Comparison of ENCODE assay signal across 9 cellular contexts in the genomic region with DNA sequence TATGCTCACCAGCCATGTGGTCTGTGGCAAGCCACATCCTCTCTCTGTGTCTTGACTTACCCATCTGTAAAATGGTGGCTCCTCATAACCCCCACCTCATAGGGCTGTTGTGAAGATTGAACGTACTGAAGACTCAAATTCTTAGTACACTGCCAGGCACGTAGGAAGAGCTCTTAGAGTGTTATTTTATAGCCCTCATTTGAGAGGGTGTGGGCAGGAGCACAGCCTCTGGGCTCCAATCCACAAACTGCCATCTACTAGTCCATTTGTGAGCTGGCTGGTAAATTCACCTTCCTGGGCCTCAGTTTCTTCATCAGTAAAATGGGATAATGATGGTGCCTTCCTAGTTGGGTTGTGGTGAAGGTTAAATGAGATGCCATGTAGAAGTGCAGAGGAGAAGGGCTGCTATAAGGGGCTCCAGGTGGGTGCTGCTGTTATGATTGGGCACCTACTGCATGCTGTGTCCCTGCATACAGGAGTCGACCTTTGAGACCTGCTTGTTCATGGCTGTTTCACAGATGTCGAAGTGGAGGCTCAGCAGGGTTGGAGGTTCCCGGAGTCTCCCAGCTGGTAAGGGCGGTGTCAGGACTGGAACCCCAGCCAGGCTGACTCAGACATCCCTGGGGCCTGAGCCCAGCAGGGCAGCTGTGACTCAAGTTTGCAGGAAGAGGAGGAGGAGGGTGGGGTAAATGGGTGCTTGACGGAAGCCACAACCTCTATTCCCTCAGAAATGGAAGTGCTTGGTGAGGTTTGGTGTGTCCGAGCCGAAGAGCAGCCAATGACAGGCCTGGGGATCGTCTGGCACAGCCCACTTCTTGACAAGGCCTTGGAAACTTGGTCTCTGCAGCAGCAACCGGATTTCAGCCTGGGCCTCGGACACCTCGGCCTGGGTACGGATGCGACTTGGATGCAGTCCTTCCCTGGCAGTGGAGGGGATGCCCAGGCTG. TPM values are rescaled to one million over a fixed set of nuclear protein-coding genes. Genes with fewer than 3 reads are reported as not detected.
DNase-seq lines count a peak whose midpoint lies in the region; ATAC-seq and TF ChIP-seq lines count a peak whose summit lies in the region.
"Not testable (repeated sequence)": the region's sequence is repeated elsewhere in the genome, so short reads cannot be mapped to it uniquely, and the experiment has no call there.
"Had no signal": no experiment of that assay in that cellular context is flagged by ENCODE, and none has a peak within 500 bp of the region (broad histone marks: within the 10 kb centered on the region; RNA-seq: fewer than 3 reads in every experiment).

No MANE protein-coding gene starts in this region.

- H3K9me3 ChIP-seq in AG04450 (ENCODE audit: control insufficient read depth, insufficient read depth, low read length); esophagus squamous epithelium; right atrium auricular region; mucosa of descending colon; thoracic aorta: not testable (repeated sequence)

- POLR2A ChIA-PET in AG04450 (lab: Yijun Ruan, JAX); RWPE1 (lab: Yijun Ruan, JAX; ENCODE audit: low non-redundant PET): not testable (repeated sequence)

- not testable (repeated sequence) for H3K36me3 ChIP-seq in esophagus squamous epithelium; right atrium auricular region; mucosa of descending colon (ENCODE audit: low read depth); thoracic aorta

- H3K4me1 ChIP-seq in esophagus squamous epithelium; right atrium auricular region; mucosa of descending colon (ENCODE audit: low read depth): not testable (repeated sequence)
- H3K4me1 ChIP-seq in thoracic aorta (ENCODE audit: control insufficient read depth in 1 of 2, low read depth in 2 of 2): peaks cover 0 to 10% of the 10 kb centered on the region in 2 donors

- TF ChIP-seq CTCF in AG04450 (IDR thresholded peaks at IDR 0.05; ENCODE audit: low read depth, low read length); RWPE1 (conservative IDR thresholded peaks at IDR 0.05; ENCODE audit: low read depth); esophagus squamous epithelium (IDR thresholded peaks at IDR 0.05); right atrium auricular region (IDR thresholded peaks at IDR 0.05); mucosa of descending colon (IDR thresholded peaks at IDR 0.05); thoracic aorta (IDR thresholded peaks at IDR 0.05): not testable (repeated sequence)

- peak; percentile 75 for ATAC-seq in mucosa of descending colon
- ATAC-seq in thoracic aorta (ENCODE audit: insufficient number of reproducible peaks, low FRiP score, low read depth): peak; percentile 67

- WGBS in esophagus squamous epithelium, 2 donors: no CpG with 5 or more reads among the region's 15 CpGs

- DNase-seq in AG04450 (ENCODE audit: low read depth, low spot score); RWPE1 (ENCODE audit: low spot score); esophagus squamous epithelium (lab: John Stamatoyannopoulos, UW): not testable (repeated sequence)
- DNase-seq in HT-29 (ENCODE audit: low spot score) (peak; percentile 0), astrocyte of the hippocampus (ENCODE audit: low read depth, low spot score) (peak; percentile 54), right atrium auricular region (ENCODE audit: low spot score) (peak; percentile 58), mucosa of descending colon (peak; percentile 20 to 53 (median 46)), thoracic aorta (ENCODE audit: low spot score) (peak; percentile 45)

- CTCF ChIA-PET in AG04450 (lab: Charles Lee); RWPE1 (lab: Yijun Ruan, JAX): not testable (repeated sequence)

- H3K27ac ChIP-seq in AG04450 (ENCODE audit: low read depth, low read length) (peak overlapping the region; percentile 33), RWPE1 (peak overlapping the region; percentile 65), esophagus squamous epithelium (peak overlapping the region in 3 of 4 donors; percentile 46 to 65 (median 62)), right atrium auricular region (peak overlapping the region in 1 of 2 donors; percentile 68), thoracic aorta (peak overlapping the region; percentile 53 to 87)

- not testable (repeated sequence) for H3K4me3 ChIP-seq in AG04450 (ENCODE audit: low read depth, low read length); esophagus squamous epithelium; right atrium auricular region; mucosa of descending colon; thoracic aorta

- TF ChIP-seq POLR2A in esophagus squamous epithelium (IDR thresholded peaks at IDR 0.05): not testable (repeated sequence)

- intact Hi-C loops in esophagus squamous epithelium (cut with DNase I); mucosa of descending colon (cut with DNase I, micrococcal nuclease): not testable (repeated sequence)

- not testable (repeated sequence) for H3K27me3 ChIP-seq in AG04450 (ENCODE audit: control insufficient read depth, insufficient read depth, low read length); esophagus squamous epithelium; right atrium auricular region; thoracic aorta (replicated peaks; ENCODE audit: insufficient read depth)

RNA-seq across cellular contexts. Expression of gene GRAPL, which starts 34.4 kb away (rescaled TPM):
- not detected in 2 replicates for polyA plus RNA-seq in AG04450 (2011; rRNA removed)
- 0.51 TPM in 1 of 2 replicates, not detected in the other for polyA minus RNA-seq in AG04450 (2011; rRNA and poly(A)+ RNA removed)
- total RNA-seq in HT-29 (2014; rRNA removed; shearing (Covaris generic)): not detected in 2 replicates
- total RNA-seq in esophagus squamous epithelium (1 to 10 TPM in 1 of 4 donors, not detected in 3; 4.0 TPM), right atrium auricular region (1 to 10 TPM in 1 of 2 donors, not detected in 1; 1.4 TPM), mucosa of descending colon (1 to 10 TPM; 2.0 to 4.4 (median 2.2) TPM), thoracic aorta (1 to 10 TPM in 1 of 2 donors, under 1 TPM in 1; 0.54 to 3.0 TPM)
- polyA plus RNA-seq: keratinocyte had no signal

RNA-seq across cellular contexts. Expression of gene GRAP, which starts 46.3 kb away (rescaled TPM):
- 0.04 and 0.15 TPM in 2 replicates for polyA plus RNA-seq in AG04450 (2011; rRNA removed)
- 0.09 and 0.56 TPM in 2 replicates for polyA minus RNA-seq in AG04450 (2011; rRNA and poly(A)+ RNA removed)
- 1.2 and 1.5 TPM in 2 replicates for total RNA-seq in HT-29 (2014; rRNA removed; shearing (Covaris generic))
- 1 to 10 TPM; 1.0 to 4.2 (median 1.7) TPM for total RNA-seq in esophagus squamous epithelium
- 1 to 10 TPM; 2.5 to 5.6 TPM for total RNA-seq in right atrium auricular region
- total RNA-seq in mucosa of descending colon: 1 to 10 TPM; 1.2 to 2.5 (median 1.8) TPM
- 1 to 10 TPM; 1.6 to 3.2 TPM for total RNA-seq in thoracic aorta
